Comparison of ENCODE assay signal across 2 cellular contexts in genomic region chr2:230060672-230061293, GRCh38.
TF ChIP-seq lines count a peak whose summit lies in the region.

No MANE protein-coding gene starts in this region.

TF ChIP-seq in SK-N-SH, 30 proteins besides CTCF, POLR2A, EP300 and RAD21 (continued from another document):
- no peak for TF ChIP-seq RCOR1 (IDR thresholded peaks at IDR 0.05; ENCODE audit: low read length)
- no peak for TF ChIP-seq FOSL2 (IDR thresholded peaks at IDR 0.05; ENCODE audit: borderline replicate concordance, low read depth)
- TF ChIP-seq REST (IDR thresholded peaks at IDR 0.05; ENCODE audit: low read depth, low read length) = peak; percentile 35; the same call in 1 of the 2 replicates
- no peak for TF ChIP-seq TCF12 (IDR thresholded peaks at IDR 0.05)

TF ChIP-seq in SK-N-SH treated with all-trans-retinoic acid at 6 μM for 48 hours, 23 proteins besides CTCF, POLR2A, EP300 and RAD21:
- TF ChIP-seq POU6F1 (CRISPR knock-in tag; IDR thresholded peaks at IDR 0.05; ENCODE audit: borderline replicate concordance, low read depth) (no peak), PPARA (CRISPR knock-in tag; IDR thresholded peaks at IDR 0.05; ENCODE audit: borderline replicate concordance) (no peak), ZNF70 (CRISPR knock-in tag; IDR thresholded peaks at IDR 0.05) (no peak), RARB (CRISPR knock-in tag; IDR thresholded peaks at IDR 0.05) (no peak), GLIS3 (CRISPR knock-in tag; IDR thresholded peaks at IDR 0.05) (no peak)
